30 cellular contexts compared by ENCODE assay signal in genomic region chr4:7331682-7332000, GRCh38.
"Had no signal": no experiment of that assay in that cellular context is flagged by ENCODE, and none has a peak within 500 bp of the region (broad histone marks: within the 10 kb centered on the region; RNA-seq: fewer than 3 reads in every experiment).

No MANE protein-coding gene starts in this region.

- H3K4me1 ChIP-seq: adrenal gland, breast epithelium had no signal

- H3K27ac ChIP-seq: adrenal gland, breast epithelium, cardiac muscle cell, coronary artery, WERI-Rb-1 had no signal

- H3K4me3 ChIP-seq: adrenal gland, breast epithelium, cardiac muscle cell, coronary artery, dorsolateral prefrontal cortex had no signal

- H3K27me3 ChIP-seq: adrenal gland, breast epithelium, cardiac muscle cell, dorsolateral prefrontal cortex had no signal

- H3K36me3 ChIP-seq: adrenal gland, breast epithelium, cardiac muscle cell had no signal

- ATAC-seq: activated CD4-positive, alpha-beta T cell treated with anti-CD3 and anti-CD28 coated beads for 36 hours; activated CD8-positive, alpha-beta memory T cell treated with anti-CD3 and anti-CD28 coated beads, Interleukin-2, amount 10 ng/mL, durations not matched to agents 7 days and 5 days; activated CD8-positive, alpha-beta T cell treated with anti-CD3 and anti-CD28 coated beads, Interleukin-2, amount 10 ng/mL, durations not matched to agents 7 days and 5 days; activated naive CD8-positive, alpha-beta T cell treated with anti-CD3 and anti-CD28 coated beads, Interleukin-2, amount 50 U/mL, for 24 hours; esophagus mucosa; T-helper 17 cell had no signal

- FAIRE-seq: frontal cortex had no signal

- DNase-seq: activated B cell treated with CpG ODN at 0.5 μM for 24 hours; activated CD4-positive, alpha-beta memory T cell treated with anti-CD3 and anti-CD28 coated beads for 36 hours; activated CD4-positive, alpha-beta T cell treated with anti-CD3 and anti-CD28 coated beads for 36 hours; activated CD4-positive, alpha-beta T cell treated with anti-CD3 and anti-CD28 coated beads, Interleukin-2, amount 10 ng/mL, durations not matched to agents 24 days and 14 days; activated CD4-positive, CD25-positive, alpha-beta regulatory T cell treated with anti-CD3 and anti-CD28 coated beads, Interleukin-2, amount 50 U/mL, for 72 hours; activated CD8-positive, alpha-beta memory T cell treated with anti-CD3 and anti-CD28 coated beads, Interleukin-2, amount 10 ng/mL, durations not matched to agents 7 days and 5 days; activated CD8-positive, alpha-beta memory T cell treated with anti-CD3 and anti-CD28 coated beads, Interleukin-2, amount 50 U/mL, for 4 hours; activated CD8-positive, alpha-beta T cell treated with anti-CD3 and anti-CD28 coated beads, Interleukin-2, amount 10 ng/mL, durations not matched to agents 7 days and 5 days; activated effector memory CD4-positive, alpha-beta T cell treated with anti-CD3 and anti-CD28 coated beads, Interleukin-2, amount 50 U/mL, for 16 hours; activated naive CD4-positive, alpha-beta T cell treated with anti-CD3 and anti-CD28 coated beads for 36 hours; activated naive CD8-positive, alpha-beta T cell treated with anti-CD3 and anti-CD28 coated beads for 36 hours; activated naive CD8-positive, alpha-beta T cell treated with anti-CD3 and anti-CD28 coated beads, Interleukin-2, amount 50 U/mL, for 24 hours; activated T-cell treated with anti-CD3 and anti-CD28 coated beads, Interleukin-2, amount 50 U/mL, for 1 hour; activated T-cell treated with anti-CD3 and anti-CD28 coated beads, Interleukin-2, amount 50 U/mL, for 48 hours; amygdala; central memory CD4-positive, alpha-beta T cell; cerebellar nuclear complex; effector memory CD4-positive, alpha-beta T cell; endodermal cell; foreskin fibroblast; T-helper 17 cell; T1000; WERI-Rb-1 had no signal

- H3K9me3 ChIP-seq: adrenal gland, breast epithelium had no signal
